Comparison of ENCODE assay signal across 31 cellular contexts in the genomic region with DNA sequence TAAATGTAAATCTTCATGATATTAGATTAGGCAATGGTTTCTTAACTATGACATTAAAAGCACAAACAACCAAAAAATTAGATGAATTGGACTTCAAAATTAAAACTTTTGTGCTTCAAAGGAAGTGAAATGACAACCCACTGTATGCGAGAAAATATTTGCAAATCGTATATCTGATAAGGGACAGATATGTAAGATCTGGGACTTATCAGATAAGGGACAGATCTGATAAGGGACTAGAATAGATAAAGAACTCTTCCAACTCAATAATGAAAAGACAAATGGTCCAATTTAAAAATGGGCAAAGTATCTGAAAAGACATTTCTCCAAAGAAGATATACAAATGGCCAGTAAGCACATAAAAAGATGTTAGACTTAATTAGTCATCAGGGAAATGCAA. TPM values are rescaled to one million over a fixed set of nuclear protein-coding genes. Genes with fewer than 3 reads are reported as not detected.
A peak's percentile ranks its signal among the peaks of the same experiment; 100 is the strongest.
DNase-seq lines count a peak whose midpoint lies in the region.
"Had no signal": no experiment of that assay in that cellular context is flagged by ENCODE, and none has a peak within 500 bp of the region (broad histone marks: within the 10 kb centered on the region; RNA-seq: fewer than 3 reads in every experiment).

No MANE protein-coding gene starts in this region.

- no peaks in the 10 kb centered on the region for H3K27me3 ChIP-seq in Karpas-422 (ENCODE audit: low read length)
- H3K27me3 ChIP-seq: BE2C; BLaER1; BLaER1 treated with 17β-estradiol and CSF1 and Interleukin-3, amounts not matched to agents 10 nM and 100 nM had no signal

- H4K20me1 ChIP-seq in Karpas-422 (ENCODE audit: insufficient read depth, low read depth, low read length): no peaks in the 10 kb centered on the region
- H4K20me1 ChIP-seq: BLaER1; BLaER1 treated with 17β-estradiol and CSF1 and Interleukin-3, amounts not matched to agents 10 nM and 100 nM had no signal

- H3K36me3 ChIP-seq in Karpas-422 (ENCODE audit: insufficient read depth, low read length): no peaks in the 10 kb centered on the region
- H3K36me3 ChIP-seq: BE2C; BLaER1; BLaER1 treated with 17β-estradiol and CSF1 and Interleukin-3, amounts not matched to agents 10 nM and 100 nM had no signal

- peak; percentile 47 for DNase-seq in NCI-H526 treated with DMSO at 0.1 percent for 48 hours (lab: John Stamatoyannopoulos, UW)
- DNase-seq in NCI-H526 (lab: John Stamatoyannopoulos, UW): no peak
- DNase-seq in Karpas-422: no peak
- no peak for DNase-seq in NCI-H2196 treated with DMSO at 0.1 percent for 48 hours (lab: John Stamatoyannopoulos, UW; ENCODE audit: unreplicated experiment)
- DNase-seq: 8988T; ACHN; AML-193; BE2C; C1 segment of cervical spinal cord; Caco-2; Calu3; CD4-positive, alpha-beta memory T cell; CD4-positive, alpha-beta T cell; CD4-positive, CD25-positive, alpha-beta regulatory T cell; CD8-positive, alpha-beta memory T cell; CD8-positive, alpha-beta T cell; COR-L47; DMS 273 treated with DMSO at 0.1 percent for 48 hours; DMS153; DMS53; DMS79; DND-41; EL had no signal

- H3K27ac ChIP-seq in Karpas-422 (ENCODE audit: low read length): peak overlapping the region; percentile 55; the same call in 1 of the 2 replicates
- H3K27ac ChIP-seq: 22Rv1; A549; BLaER1; BLaER1 treated with 17β-estradiol and CSF1 and Interleukin-3, amounts not matched to agents 10 nM and 100 nM; C4-2B had no signal

- H3K9me3 ChIP-seq in Karpas-422 (ENCODE audit: low read length): no peaks in the 10 kb centered on the region
- H3K9me3 ChIP-seq: A549, BE2C, BLaER1, Caco-2 had no signal

- no peaks in the 10 kb centered on the region for H3K9me2 ChIP-seq in Karpas-422 (replicated peaks; ENCODE audit: insufficient read depth, low read length)

- H2AFZ ChIP-seq in Karpas-422 (ENCODE audit: low read length): no peak overlapping the region

- H3K9ac ChIP-seq in Karpas-422 (ENCODE audit: low read length): no peak overlapping the region
- H3K9ac ChIP-seq: BLaER1; BLaER1 treated with 17β-estradiol and CSF1 and Interleukin-3, amounts not matched to agents 10 nM and 100 nM had no signal

- H3K4me3 ChIP-seq in Karpas-422 (ENCODE audit: low read length): no peak overlapping the region
- H3K4me3 ChIP-seq: A549; BLaER1; BLaER1 treated with 17β-estradiol and CSF1 and Interleukin-3, amounts not matched to agents 10 nM and 100 nM had no signal

- H3K4me2 ChIP-seq in Karpas-422 (ENCODE audit: low read depth, low read length, poor library complexity, severe bottlenecking): peak overlapping the region; percentile 27
- H3K4me2 ChIP-seq: A549; BLaER1; BLaER1 treated with 17β-estradiol and CSF1 and Interleukin-3, amounts not matched to agents 10 nM and 100 nM had no signal

- H3K79me2 ChIP-seq in Karpas-422 (ENCODE audit: low read length): no peaks in the 10 kb centered on the region

- peaks cover 55% of the 10 kb centered on the region for H3K4me1 ChIP-seq in Karpas-422 (ENCODE audit: low read length)
- H3K4me1 ChIP-seq: Caco-2 had no signal

RNA-seq across cellular contexts. Expression of a gene that starts 29.2 kb away (rescaled TPM):
- total RNA-seq in Karpas-422 (2014; rRNA removed; shearing (Covaris generic); ENCODE audit: low replicate concordance): not detected in 2 replicates
- total RNA-seq: A172; A673; Calu3; CD4-positive, alpha-beta memory T cell; Daoy had no signal

RNA-seq across cellular contexts. Expression of a gene that starts 51.2 kb away (rescaled TPM):
- not detected in 2 replicates for total RNA-seq in Karpas-422 (2014; rRNA removed; shearing (Covaris generic); ENCODE audit: low replicate concordance)
- total RNA-seq: A172, A673, Calu3, Daoy had no signal

RNA-seq across cellular contexts. Expression of a gene that starts 52.4 kb away (rescaled TPM):
- total RNA-seq in Karpas-422 (2014; rRNA removed; shearing (Covaris generic); ENCODE audit: low replicate concordance): not detected in 2 replicates
- total RNA-seq: A172, A673, Caco-2, Calu3, Daoy had no signal

RNA-seq across cellular contexts. Expression of a gene that starts 58.1 kb away (rescaled TPM):
- total RNA-seq in Karpas-422 (2014; rRNA removed; shearing (Covaris generic); ENCODE audit: low replicate concordance): 25.1 and 45.2 TPM in 2 replicates
